ENCODE assay signal across 8 cellular contexts in genomic region chr5:126801992-126802294, GRCh38. TPM values are rescaled to one million over a fixed set of nuclear protein-coding genes. Genes with fewer than 3 reads are reported as not detected.
DNase-seq lines count a peak whose midpoint lies in the region; ATAC-seq and TF ChIP-seq lines count a peak whose summit lies in the region.

No MANE protein-coding gene starts in this region.

- H3K27me3 Mint-ChIP-seq in activated T-helper 1 cell treated with anti-CD3 and anti-CD28 coated beads, Interleukin-12 subunit alpha, Interleukin-12 subunit beta, Interleukin-2, Interleukin-4 antibody, amounts not matched to agents 30 ng/mL and 10 ng/mL and 1 ng/mL, durations not matched to agents 14 hours and 24 hours and 36 hours (ENCODE audit: insufficient read depth): no peaks in the 10 kb centered on the region

- H3K9me3 ChIP-seq in lung (ENCODE audit: control insufficient read depth in 2 of 2, insufficient read depth in 1 of 2, low read length in 1 of 2): no peaks in the 10 kb centered on the region

- no peaks in the 10 kb centered on the region for H3K27me3 ChIP-seq in lung (ENCODE audit: control insufficient read depth, insufficient read depth)

- 14 to 35% methylated on average over 1 of the region's 1 CpG for WGBS in lung, 2 donors

- DNase-seq in DMS 273 (lab: John Stamatoyannopoulos, UW; ENCODE audit: unreplicated experiment) (peak; percentile 41), DMS 273 treated with DMSO at 0.1 percent for 48 hours (lab: John Stamatoyannopoulos, UW) (no peak), HFF-Myc (ENCODE audit: extremely low read depth, low read depth) (peak; percentile 22), lung (ENCODE audit: low spot score) (no peak), GOT3 (lab: John Stamatoyannopoulos, UW) (no peak), NCI-H146 treated with DMSO at 0.1 percent for 48 hours (lab: John Stamatoyannopoulos, UW; ENCODE audit: unreplicated experiment) (no peak)
- no peak for DNase-seq in activated T-helper 1 cell treated with anti-CD3 and anti-CD28 coated beads, Interleukin-12 subunit alpha, Interleukin-12 subunit beta, Interleukin-2, Interleukin-4 antibody, amounts not matched to agents 30 ng/mL and 10 ng/mL and 1 ng/mL, durations not matched to agents 14 hours and 24 hours and 36 hours (ENCODE audit: low spot score)
- DNase-seq in stimulated activated CD4-positive, alpha-beta T cell treated with anti-CD3 and anti-CD28 coated beads, Interleukin-15, amount 100 ng/mL, for 24 hours: no peak

- no peak overlapping the region for H3K4me3 ChIP-seq in HFF-Myc (replicated peaks; ENCODE audit: low read depth, low read length)
- no peak overlapping the region for H3K4me3 ChIP-seq in lung

- H3K27ac ChIP-seq in lung (ENCODE audit: low read depth in 1 of 2, low read length in 1 of 2): no peak overlapping the region

- H3K9me3 Mint-ChIP-seq in activated T-helper 1 cell treated with anti-CD3 and anti-CD28 coated beads, Interleukin-12 subunit alpha, Interleukin-12 subunit beta, Interleukin-2, Interleukin-4 antibody, amounts not matched to agents 30 ng/mL and 10 ng/mL and 1 ng/mL, durations not matched to agents 14 hours and 24 hours and 36 hours: no peaks in the 10 kb centered on the region

- H3K36me3 Mint-ChIP-seq in activated T-helper 1 cell treated with anti-CD3 and anti-CD28 coated beads, Interleukin-12 subunit alpha, Interleukin-12 subunit beta, Interleukin-2, Interleukin-4 antibody, amounts not matched to agents 30 ng/mL and 10 ng/mL and 1 ng/mL, durations not matched to agents 14 hours and 24 hours and 36 hours (ENCODE audit: low read depth): peaks cover 19% of the 10 kb centered on the region

- H3K4me3 Mint-ChIP-seq in activated T-helper 1 cell treated with anti-CD3 and anti-CD28 coated beads, Interleukin-12 subunit alpha, Interleukin-12 subunit beta, Interleukin-2, Interleukin-4 antibody, amounts not matched to agents 30 ng/mL and 10 ng/mL and 1 ng/mL, durations not matched to agents 14 hours and 24 hours and 36 hours: no peak overlapping the region

- intact Hi-C loops in activated T-helper 1 cell treated with anti-CD3 and anti-CD28 coated beads, Interleukin-12 subunit alpha, Interleukin-12 subunit beta, Interleukin-2, Interleukin-4 antibody, amounts not matched to agents 30 ng/mL and 10 ng/mL and 1 ng/mL, durations not matched to agents 14 hours and 24 hours and 36 hours (cut with micrococcal nuclease): loop anchor here (1.0 kb wide), 2 partner anchors 22 to 126 kb away; no protein-coding TSS in a partner anchor

- peaks cover 50% of the 10 kb centered on the region for H3K4me1 Mint-ChIP-seq in activated T-helper 1 cell treated with anti-CD3 and anti-CD28 coated beads, Interleukin-12 subunit alpha, Interleukin-12 subunit beta, Interleukin-2, Interleukin-4 antibody, amounts not matched to agents 30 ng/mL and 10 ng/mL and 1 ng/mL, durations not matched to agents 14 hours and 24 hours and 36 hours (ENCODE audit: low read depth)

- ATAC-seq in lung (ENCODE audit: insufficient read depth, low FRiP score): no peak

- H3K36me3 ChIP-seq in lung (ENCODE audit: control insufficient read depth in 2 of 2, insufficient read depth in 2 of 2, low read length in 2 of 2): no peaks in the 10 kb centered on the region

- TF ChIP-seq CTCF in HFF-Myc (IDR thresholded peaks at IDR 0.05; ENCODE audit: low read depth, low read length, missing control alignments) (peak; percentile 31), lung (IDR thresholded peaks at IDR 0.05; ENCODE audit: control extremely low read depth, extremely low read depth) (peak; percentile 8)

- H3K4me1 ChIP-seq in lung (ENCODE audit: control insufficient read depth in 2 of 2, insufficient read depth in 2 of 2, low read length in 2 of 2): no peaks in the 10 kb centered on the region

- peak overlapping the region; percentile 29 for H3K27ac Mint-ChIP-seq in activated T-helper 1 cell treated with anti-CD3 and anti-CD28 coated beads, Interleukin-12 subunit alpha, Interleukin-12 subunit beta, Interleukin-2, Interleukin-4 antibody, amounts not matched to agents 30 ng/mL and 10 ng/mL and 1 ng/mL, durations not matched to agents 14 hours and 24 hours and 36 hours

RNA-seq across cellular contexts. Expression of gene LMNB1, which starts 25.0 kb away (rescaled TPM):
- total RNA-seq in activated T-helper 1 cell treated with anti-CD3 and anti-CD28 coated beads, Interleukin-12 subunit alpha, Interleukin-12 subunit beta, Interleukin-2, Interleukin-4 antibody, amounts not matched to agents 30 ng/mL and 10 ng/mL and 1 ng/mL, durations not matched to agents 14 hours and 24 hours and 36 hours: 200 and 209 TPM in 2 replicates
- 10 to 100 TPM; 13.1 to 30.6 TPM for total RNA-seq in lung
- polyA plus RNA-seq in lung: 10 to 100 TPM in 1 of 2 donors, 1 to 10 TPM in 1; 5.1 to 40.3 TPM

Comparison
In these comparisons a context has a peak if more than half of its experiments do, and no peak if none do; other contexts are left out.
1. DNase-seq: peak in DMS 273 (single experiment) and HFF-Myc (single experiment); none in DMS 273 treated with DMSO at 0.1 percent for 48 hours (single experiment), activated T-helper 1 cell treated with anti-CD3 and anti-CD28 coated beads, Interleukin-12 subunit alpha, Interleukin-12 subunit beta, Interleukin-2, Interleukin-4 antibody, amounts not matched to agents 30 ng/mL and 10 ng/mL and 1 ng/mL, durations not matched to agents 14 hours and 24 hours and 36 hours (single experiment), lung (single experiment), GOT3 (single experiment), NCI-H146 treated with DMSO at 0.1 percent for 48 hours (single experiment) and stimulated activated CD4-positive, alpha-beta T cell treated with anti-CD3 and anti-CD28 coated beads, Interleukin-15, amount 100 ng/mL, for 24 hours (single experiment).